ENCODE assay signal across 26 cellular contexts in the genomic region with DNA sequence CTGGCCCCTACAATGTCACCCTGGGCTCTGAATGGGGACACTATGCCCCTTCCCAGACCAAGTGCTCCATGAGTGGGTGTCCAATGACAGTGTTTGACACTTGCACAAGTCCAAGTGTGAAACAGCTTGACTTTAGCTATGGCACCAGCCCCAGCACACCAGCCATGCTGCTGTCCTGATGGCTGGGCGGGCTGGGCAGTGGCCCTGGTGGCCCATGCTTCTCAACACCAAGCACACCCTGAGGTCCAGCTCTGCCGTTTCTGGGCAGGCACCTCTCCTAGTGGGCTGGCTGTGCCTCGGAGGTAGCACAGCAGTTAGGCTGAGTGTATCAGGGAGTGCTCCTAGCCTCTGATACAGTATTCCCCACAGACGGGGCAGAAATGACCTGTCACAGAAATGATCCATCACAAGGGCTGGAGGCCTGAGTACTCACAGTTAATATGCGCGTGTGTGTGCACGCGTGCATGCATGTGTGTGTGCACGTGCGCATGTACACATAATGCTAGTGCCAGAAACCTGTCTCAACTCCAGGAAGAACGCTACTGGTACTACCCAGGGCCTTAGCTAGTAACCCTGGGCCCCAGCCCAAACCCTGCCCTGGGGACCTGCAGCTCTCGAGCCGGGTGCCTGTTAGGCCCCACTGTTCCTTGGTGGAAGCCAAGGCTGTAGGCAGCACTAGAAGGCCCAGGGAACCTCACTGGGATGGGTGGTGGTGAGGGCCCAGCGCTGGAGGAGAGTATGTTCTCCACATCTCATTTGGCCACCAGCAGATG.
A peak's percentile ranks its signal among the peaks of the same experiment; 100 is the strongest.
DNase-seq lines count a peak whose midpoint lies in the region; ATAC-seq, FAIRE-seq and TF ChIP-seq lines count a peak whose summit lies in the region.
"Had no signal": no experiment of that assay in that cellular context is flagged by ENCODE, and none has a peak within 500 bp of the region (broad histone marks: within the 10 kb centered on the region; RNA-seq: fewer than 3 reads in every experiment).

No MANE protein-coding gene starts in this region.

- ATAC-seq in activated CD4-positive, alpha-beta T cell treated with anti-CD3 and anti-CD28 coated beads for 36 hours, result no peak
- ATAC-seq: gastroesophageal sphincter had no signal

- no peak for TF ChIP-seq RAD21 in H1 (IDR thresholded peaks at IDR 0.05 in 1 of 2, conservative IDR thresholded peaks at IDR 0.05 in 1 of 2; ENCODE audit: low read depth in 2 of 2, low read length in 2 of 2)

- H2BK5ac ChIP-seq in H1 (ENCODE audit: low read depth, low read length), result no peak overlapping the region

- no peaks in the 10 kb centered on the region for H3K23me2 ChIP-seq in H1 (ENCODE audit: low read depth, low read length)

- H3K4me1 ChIP-seq in HEK293 (ENCODE audit: control insufficient read depth, insufficient read depth, low read length) (no peaks in the 10 kb centered on the region), H1 (replicated peaks in 1 of 4; ENCODE audit: control insufficient read depth in 3 of 4, insufficient read depth in 4 of 4, low read length in 3 of 4) (peaks cover 0 to 7% (median 5%) of the 10 kb centered on the region in 4 experiments; a peak in 5 of 7 replicates)
- H3K4me1 ChIP-seq: BLaER1, colonic mucosa, gastroesophageal sphincter, right lobe of liver, SJCRH30 had no signal

- H2BK120ac ChIP-seq in H1 (replicated peaks; ENCODE audit: low read depth, low read length), result no peak overlapping the region

- peaks cover 0 to 7% (median 1%) of the 10 kb centered on the region in 4 experiments; a peak in 4 of 7 replicates for H3K27me3 ChIP-seq in H1 (replicated peaks in 1 of 4; ENCODE audit: control insufficient read depth in 3 of 4, extremely low read depth in 1 of 4, insufficient read depth in 3 of 4, low read length in 3 of 4)
- H3K27me3 ChIP-seq: BLaER1, colonic mucosa, gastroesophageal sphincter, right lobe of liver, tibial nerve had no signal

- H3K36me3 Mint-ChIP-seq in osteocyte (ENCODE audit: unreplicated experiment), result peaks cover 33% of the 10 kb centered on the region
- no peaks in the 10 kb centered on the region for H3K36me3 Mint-ChIP-seq in activated CD4-positive, alpha-beta T cell treated with anti-CD3 and anti-CD28 coated beads for 36 hours (ENCODE audit: low read depth)

- no peak overlapping the region for H3K18ac ChIP-seq in H1 (ENCODE audit: extremely low read depth, low read length)

- peak overlapping the region; percentile 25; the same call in 1 of the 2 replicates for H3K27ac ChIP-seq in C4-2B
- H3K27ac ChIP-seq in HEK293 (ENCODE audit: extremely low read depth, low read depth, low read length), result no peak overlapping the region
- H3K27ac ChIP-seq in H1 (ENCODE audit: low read depth, low read length), result no peak overlapping the region
- H3K27ac ChIP-seq: BLaER1, colonic mucosa, gastroesophageal sphincter, right lobe of liver, SJCRH30, tibial nerve, WERI-Rb-1 had no signal

- no peak overlapping the region for H3K4me3 Mint-ChIP-seq in osteocyte (ENCODE audit: unreplicated experiment)
- no peak overlapping the region for H3K4me3 Mint-ChIP-seq in activated CD4-positive, alpha-beta T cell treated with anti-CD3 and anti-CD28 coated beads for 36 hours
- H3K4me3 Mint-ChIP-seq: activated CD4-positive, alpha-beta T cell treated with anti-CD3 and anti-CD28 coated beads, Interleukin-2, amount 10 ng/mL, durations not matched to agents 24 days and 14 days; activated T-cell treated with anti-CD3 and anti-CD28 coated beads, Interleukin-2, amount 50 U/mL, for 4 hours had no signal

- no peak overlapping the region for H3K4me3 ChIP-seq in HEK293 (ENCODE audit: low read depth, low read length)
- no peak overlapping the region for H3K4me3 ChIP-seq in H1 (ENCODE audit: extremely low read depth in 1 of 4, insufficient read depth in 2 of 4, low read depth in 3 of 4, low read length in 4 of 4)
- H3K4me3 ChIP-seq: BLaER1, colonic mucosa, gastroesophageal sphincter, K562, lung, right lobe of liver, SJCRH30, tibial nerve had no signal

- H3K9me3 Mint-ChIP-seq in osteocyte (ENCODE audit: unreplicated experiment), result no peaks in the 10 kb centered on the region
- no peaks in the 10 kb centered on the region for H3K9me3 Mint-ChIP-seq in activated CD4-positive, alpha-beta T cell treated with anti-CD3 and anti-CD28 coated beads for 36 hours (ENCODE audit: low read depth)
- H3K9me3 Mint-ChIP-seq: activated CD4-positive, alpha-beta T cell treated with anti-CD3 and anti-CD28 coated beads, Interleukin-2, amount 10 ng/mL, durations not matched to agents 24 days and 14 days; activated T-cell treated with anti-CD3 and anti-CD28 coated beads, Interleukin-2, amount 50 U/mL, for 4 hours had no signal

- peak overlapping the region; percentile 16; the same call in 1 of the 2 replicates for H4K8ac ChIP-seq in H1 (ENCODE audit: extremely low read depth, insufficient read depth, low read length)

- CTCF ChIA-PET in HEK293 (lab: Yijun Ruan, JAX) (interaction anchor here (0.6 to 0.7 kb wide), 2 partner anchors 89 to 355 kb away, joined by 3 read pairs; no protein-coding TSS in a partner anchor), H1 (lab: Charles Lee; ENCODE audit: partially characterized antibody) (interaction anchor here (0.6 to 17.1 kb wide), 43 partner anchors 9 to 315 kb away, joined by 3 to 264 read pairs (median 5); no protein-coding TSS in a partner anchor)
- CTCF ChIA-PET in activated CD4-positive, alpha-beta T cell treated with anti-CD3 and anti-CD28 coated beads for 36 hours (lab: Charles Lee), result interaction anchor here (1.0 kb wide), 1 partner anchor 13 kb away, joined by 3 read pairs; no protein-coding TSS in a partner anchor

- H3K36me3 ChIP-seq in HEK293 (ENCODE audit: control insufficient read depth in 2 of 2, insufficient read depth in 1 of 2, low read length in 2 of 2) (no peaks in the 10 kb centered on the region), H1 (ENCODE audit: control insufficient read depth in 2 of 4, insufficient read depth in 4 of 4, low read length in 3 of 4) (no peaks in the 10 kb centered on the region)
- H3K36me3 ChIP-seq: BLaER1, colonic mucosa, gastroesophageal sphincter, right lobe of liver, SJCRH30, tibial nerve, WERI-Rb-1 had no signal

- 93% methylated on average over 14 of the region's 14 CpGs; no CpG with 5 or more reads in 1 of the 2 experiments for WGBS in H1 (ENCODE audit: extremely low coverage in 1 of 2, insufficient coverage in 1 of 2, insufficient read length in 1 of 2, insufficient replicate concordance in 2 of 2, low coverage in 1 of 2, low lambda C conversion rate in 2 of 2, missing lambda C conversion rate in 1 of 2), 2 experiments

- no peak overlapping the region for H4K5ac ChIP-seq in H1 (ENCODE audit: insufficient read length, low read depth, low read length)

- no peak overlapping the region for H3K56ac ChIP-seq in H1 (replicated peaks; ENCODE audit: insufficient read length, low read depth, low read length)

- H3K14ac ChIP-seq in H1 (ENCODE audit: insufficient read length), result no peak overlapping the region

- 0 out of 2 replicates have a peak overlapping the region, but pooled peaks have one; percentile 43 for H2BK20ac ChIP-seq in H1 (ENCODE audit: low read length)

- no peak overlapping the region for H2AFZ ChIP-seq in H1 (ENCODE audit: low read length)

- no peak overlapping the region for H3K9ac ChIP-seq in H1 (replicated peaks in 1 of 4; ENCODE audit: extremely low read depth in 1 of 4, low read depth in 3 of 4, low read length in 3 of 4)
- H3K9ac ChIP-seq: BLaER1 had no signal

- H3K27ac Mint-ChIP-seq in osteocyte (ENCODE audit: unreplicated experiment), result peak overlapping the region; percentile 61
- no peak overlapping the region for H3K27ac Mint-ChIP-seq in activated CD4-positive, alpha-beta T cell treated with anti-CD3 and anti-CD28 coated beads for 36 hours
- H3K27ac Mint-ChIP-seq: activated CD4-positive, alpha-beta T cell treated with anti-CD3 and anti-CD28 coated beads, Interleukin-2, amount 10 ng/mL, durations not matched to agents 24 days and 14 days had no signal

- H4K20me1 ChIP-seq in H1 (replicated peaks in 1 of 2; ENCODE audit: control insufficient read depth in 1 of 2, insufficient read depth in 2 of 2, low read length in 2 of 2), result no peaks in the 10 kb centered on the region
- H4K20me1 ChIP-seq: BLaER1 had no signal

- intact Hi-C loops in activated CD4-positive, alpha-beta T cell treated with anti-CD3 and anti-CD28 coated beads for 36 hours (cut with DNase I, micrococcal nuclease), result loop anchor here in 1 of 2 experiments (5.0 kb wide), 1 partner anchor 111 kb away; no protein-coding TSS in a partner anchor

- H3K27me3 Mint-ChIP-seq in osteocyte (ENCODE audit: unreplicated experiment), result no peaks in the 10 kb centered on the region
- H3K27me3 Mint-ChIP-seq in activated CD4-positive, alpha-beta T cell treated with anti-CD3 and anti-CD28 coated beads for 36 hours, result no peaks in the 10 kb centered on the region

- H3K4me2 ChIP-seq in H1 (ENCODE audit: insufficient read depth in 1 of 2, low read depth in 2 of 2, low read length in 2 of 2), result no peak overlapping the region
- H3K4me2 ChIP-seq: BLaER1 had no signal

- POLR2A ChIA-PET in HEK293 (lab: Yijun Ruan, JAX) (no interaction called here), H1 (lab: Charles Lee; ENCODE audit: partially characterized antibody) (no interaction called here)
- POLR2A ChIA-PET in activated CD4-positive, alpha-beta T cell treated with anti-CD3 and anti-CD28 coated beads for 36 hours (lab: Charles Lee), result no interaction called here

- peak overlapping the region; percentile 44; the same call in 1 of the 2 replicates for H2BK12ac ChIP-seq in H1 (ENCODE audit: low read depth, low read length)

- H3K79me2 ChIP-seq in H1 (ENCODE audit: control insufficient read depth in 1 of 2, insufficient read depth in 2 of 2, low read length in 2 of 2), result no peaks in the 10 kb centered on the region

- H4K91ac ChIP-seq in H1 (replicated peaks; ENCODE audit: insufficient read length, low read length), result peak overlapping the region; percentile 90

- no peak for TF ChIP-seq POLR2A in H1 (IDR thresholded peaks at IDR 0.05; ENCODE audit: control extremely low read depth in 1 of 2, low read depth in 2 of 2, low read length in 2 of 2)

- H3K79me1 ChIP-seq in H1 (ENCODE audit: low read depth, low read length), result no peaks in the 10 kb centered on the region

- H2BK15ac ChIP-seq in H1 (ENCODE audit: low read length), result 0 out of 2 replicates have a peak overlapping the region, but pooled peaks have one; percentile 98

- H3K23ac ChIP-seq in H1 (ENCODE audit: insufficient read length), result no peak overlapping the region

- FAIRE-seq in H1 (lab: Jason Lieb, UNC), result no peak
- FAIRE-seq in HTR-8/SVneo (lab: Jason Lieb, UNC), result no peak
- FAIRE-seq: bronchial epithelial cell had no signal

- TF ChIP-seq CTCF in C4-2B (conservative IDR thresholded peaks at IDR 0.05) (peak; percentile 53; the same call in 1 of the 2 replicates), HEK293 (tag by site-specific recombination; IDR thresholded peaks at IDR 0.05) (no peak), H1 (IDR thresholded peaks at IDR 0.05; ENCODE audit: control extremely low read depth in 1 of 3, insufficient read depth in 1 of 3, low read depth in 1 of 3, low read length in 3 of 3) (no peak), osteocyte (IDR thresholded peaks at IDR 0.05) (no peak)

- peak overlapping the region; percentile 80 for H3K4ac ChIP-seq in H1 (replicated peaks; ENCODE audit: insufficient read length, low read depth, low read length)

- TF ChIP-seq EP300 in H1 (IDR thresholded peaks at IDR 0.05; ENCODE audit: borderline replicate concordance in 1 of 2, low read depth in 2 of 2, low read length in 2 of 2), result no peak

- H2AK5ac ChIP-seq in H1 (ENCODE audit: low read depth, low read length), result no peak overlapping the region

- peaks cover 4% of the 10 kb centered on the region for H3K4me1 Mint-ChIP-seq in osteocyte (ENCODE audit: unreplicated experiment)
- H3K4me1 Mint-ChIP-seq in activated CD4-positive, alpha-beta T cell treated with anti-CD3 and anti-CD28 coated beads for 36 hours, result no peaks in the 10 kb centered on the region
- H3K4me1 Mint-ChIP-seq: activated CD4-positive, alpha-beta T cell treated with anti-CD3 and anti-CD28 coated beads, Interleukin-2, amount 10 ng/mL, durations not matched to agents 24 days and 14 days had no signal

- DNase-seq in H1 (ENCODE audit: low read depth in 1 of 2, low spot score in 2 of 2), result no peak
- DNase-seq in osteocyte (ENCODE audit: extremely low spot score, unreplicated experiment), result no peak
- DNase-seq in stimulated activated CD4-positive, alpha-beta T cell treated with anti-CD3 and anti-CD28 coated beads, Interleukin-2, amount 100 ng/mL, for 48 hours, result no peak
- DNase-seq in NCI-H2107 treated with DMSO at 0.1 percent for 48 hours (lab: John Stamatoyannopoulos, UW; ENCODE audit: unreplicated experiment), result no peak
- DNase-seq in HTR-8/SVneo (ENCODE audit: insufficient read length, low spot score), result no peak
- DNase-seq in activated CD4-positive, alpha-beta T cell treated with anti-CD3 and anti-CD28 coated beads for 36 hours, result no peak
- DNase-seq: activated naive CD4-positive, alpha-beta T cell treated with Interleukin-2 at 50 U/mL for 16 hours; activated T-cell treated with anti-CD3 and anti-CD28 coated beads, Interleukin-2, amount 50 U/mL, for 4 hours; amniotic stem cell; effector CD4-positive, alpha-beta T cell; kidney glomerular epithelial cell; right lobe of liver; stimulated activated CD4-positive, alpha-beta T cell treated with anti-CD3 and anti-CD28 coated beads, Interleukin-4, amount 100 ng/mL, for 4 hours; SW 1271 had no signal

- H3K9me3 ChIP-seq in HEK293 (ENCODE audit: control insufficient read depth, insufficient read depth, low read depth, low read length) (no peaks in the 10 kb centered on the region), H1 (ENCODE audit: insufficient read depth in 2 of 2, low read depth in 1 of 2, low read length in 1 of 2) (no peaks in the 10 kb centered on the region)
- H3K9me3 ChIP-seq: BLaER1, colonic mucosa, gastroesophageal sphincter, right lobe of liver, SJCRH30, tibial nerve had no signal
